In the genomic region with DNA sequence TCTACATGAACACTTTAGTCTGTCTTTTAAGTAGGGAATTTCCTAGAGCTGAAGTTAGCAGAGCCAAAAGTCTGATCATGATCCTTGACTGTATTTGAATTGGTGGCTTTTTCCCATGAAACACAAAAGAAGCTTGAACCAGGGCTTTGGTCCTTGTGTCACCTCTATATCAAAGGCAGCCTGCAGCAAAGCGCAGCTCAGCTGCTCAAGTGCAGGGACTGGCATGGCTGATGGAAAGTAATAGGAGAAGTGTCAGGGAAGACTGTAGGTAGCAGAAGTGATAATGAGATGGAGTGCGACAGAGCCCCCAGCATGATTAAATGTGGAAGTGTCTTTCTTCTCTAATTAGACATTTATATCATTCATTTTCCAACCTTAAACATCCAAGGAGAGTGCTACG, we compare ENCODE assay signal across 1 cellular context.
TF ChIP-seq lines count a peak whose summit lies in the region.

No MANE protein-coding gene starts in this region.

TF ChIP-seq in GM23338, 12 proteins besides CTCF, POLR2A, EP300 and RAD21 (continued from another document):
- TF ChIP-seq ZNF114 (CRISPR knock-in tag; IDR thresholded peaks at IDR 0.05) = no peak
